13 cellular contexts compared by ENCODE assay signal in genomic region chr13:112670118-112670517, GRCh38. TPM values are rescaled to one million over a fixed set of nuclear protein-coding genes. Genes with fewer than 3 reads are reported as not detected.
DNase-seq lines count a peak whose midpoint lies in the region; ATAC-seq and TF ChIP-seq lines count a peak whose summit lies in the region.
"Had no signal": no experiment of that assay in that cellular context is flagged by ENCODE, and none has a peak within 500 bp of the region (broad histone marks: within the 10 kb centered on the region; RNA-seq: fewer than 3 reads in every experiment).

No MANE protein-coding gene starts in this region.

- no peaks in the 10 kb centered on the region for H3K9me3 ChIP-seq in upper lobe of right lung

- DNase-seq in glutamatergic neuron (peak; percentile 36), upper lobe of right lung (peak; percentile 43), foreskin keratinocyte (no peak), GM20000 (ENCODE audit: low spot score) (no peak)
- DNase-seq in activated CD8-positive, alpha-beta T cell treated with anti-CD3 and anti-CD28 coated beads for 36 hours, result no peak
- DNase-seq: activated CD4-positive, alpha-beta T cell treated with anti-CD3 and anti-CD28 coated beads, Interleukin-2, amount 10 ng/mL, durations not matched to agents 24 days and 14 days; activated effector memory CD4-positive, alpha-beta T cell treated with Interleukin-2 at 50 U/mL for 16 hours; CD8-positive, alpha-beta memory T cell; NCI-H2029; right cardiac atrium had no signal

- H3K4me1 ChIP-seq in upper lobe of right lung (no peaks in the 10 kb centered on the region), foreskin keratinocyte (no peaks in the 10 kb centered on the region)

- H3K27ac Mint-ChIP-seq in glutamatergic neuron (ENCODE audit: unreplicated experiment), result peak overlapping the region; percentile 96
- H3K27ac Mint-ChIP-seq in activated CD8-positive, alpha-beta T cell treated with anti-CD3 and anti-CD28 coated beads for 36 hours, result no peak overlapping the region
- H3K27ac Mint-ChIP-seq: activated CD4-positive, alpha-beta T cell treated with anti-CD3 and anti-CD28 coated beads, Interleukin-2, amount 10 ng/mL, durations not matched to agents 24 days and 14 days; CD8-positive, alpha-beta memory T cell had no signal

- POLR2A ChIA-PET in activated CD8-positive, alpha-beta T cell treated with anti-CD3 and anti-CD28 coated beads for 36 hours (lab: Charles Lee), result no interaction called here

- peaks cover 7% of the 10 kb centered on the region for H3K27me3 Mint-ChIP-seq in glutamatergic neuron (ENCODE audit: unreplicated experiment)
- peaks cover 5% of the 10 kb centered on the region for H3K27me3 Mint-ChIP-seq in activated CD8-positive, alpha-beta T cell treated with anti-CD3 and anti-CD28 coated beads for 36 hours
- H3K27me3 Mint-ChIP-seq: activated CD4-positive, alpha-beta T cell treated with anti-CD3 and anti-CD28 coated beads, Interleukin-2, amount 10 ng/mL, durations not matched to agents 24 days and 14 days had no signal

- H3K27me3 ChIP-seq in upper lobe of right lung, result no peaks in the 10 kb centered on the region
- peaks cover 8% of the 10 kb centered on the region for H3K27me3 ChIP-seq in foreskin keratinocyte
- H3K27me3 ChIP-seq: cardiac muscle cell had no signal

- CTCF ChIA-PET in activated CD8-positive, alpha-beta T cell treated with anti-CD3 and anti-CD28 coated beads for 36 hours (lab: Charles Lee), result no interaction called here

- H3K27ac ChIP-seq in upper lobe of right lung (no peak overlapping the region), foreskin keratinocyte (no peak overlapping the region)
- H3K27ac ChIP-seq: cardiac muscle cell had no signal

- TF ChIP-seq CTCF in glutamatergic neuron (IDR thresholded peaks at IDR 0.05; ENCODE audit: partially characterized antibody, unreplicated experiment) (no peak), upper lobe of right lung (IDR thresholded peaks at IDR 0.05) (no peak), foreskin keratinocyte (conservative IDR thresholded peaks at IDR 0.05) (no peak), GM20000 (IDR thresholded peaks at IDR 0.05; ENCODE audit: extremely low read depth, missing control alignments) (no peak)
- no peak for TF ChIP-seq CTCF in activated CD8-positive, alpha-beta T cell treated with anti-CD3 and anti-CD28 coated beads for 36 hours (IDR thresholded peaks at IDR 0.05)

- intact Hi-C loops in upper lobe of right lung (cut with DNase I), result no loop called here
- intact Hi-C loops in activated CD8-positive, alpha-beta T cell treated with anti-CD3 and anti-CD28 coated beads for 36 hours (cut with micrococcal nuclease), result no loop called here

- H3K36me3 ChIP-seq in upper lobe of right lung, result no peaks in the 10 kb centered on the region
- H3K36me3 ChIP-seq: cardiac muscle cell had no signal

- peak; percentile 79 for ATAC-seq in GM19395 (IDR thresholded peaks at IDR 0.05; ENCODE audit: unreplicated experiment)
- peak; percentile 90 for ATAC-seq in HG03342 (IDR thresholded peaks at IDR 0.05; ENCODE audit: unreplicated experiment)
- ATAC-seq in upper lobe of right lung, result peak; percentile 58
- ATAC-seq in foreskin keratinocyte, result no peak
- ATAC-seq in activated CD8-positive, alpha-beta T cell treated with anti-CD3 and anti-CD28 coated beads for 36 hours, result no peak
- ATAC-seq: right cardiac atrium had no signal

- peak overlapping the region; percentile 72 for H3K4me3 Mint-ChIP-seq in glutamatergic neuron (ENCODE audit: unreplicated experiment)
- H3K4me3 Mint-ChIP-seq in activated CD8-positive, alpha-beta T cell treated with anti-CD3 and anti-CD28 coated beads for 36 hours, result no peak overlapping the region
- H3K4me3 Mint-ChIP-seq: activated CD4-positive, alpha-beta T cell treated with anti-CD3 and anti-CD28 coated beads, Interleukin-2, amount 10 ng/mL, durations not matched to agents 24 days and 14 days; CD8-positive, alpha-beta memory T cell had no signal

- peaks cover 10% of the 10 kb centered on the region for H3K9me3 Mint-ChIP-seq in glutamatergic neuron (ENCODE audit: unreplicated experiment)
- H3K9me3 Mint-ChIP-seq in activated CD8-positive, alpha-beta T cell treated with anti-CD3 and anti-CD28 coated beads for 36 hours, result no peaks in the 10 kb centered on the region
- H3K9me3 Mint-ChIP-seq: activated CD4-positive, alpha-beta T cell treated with anti-CD3 and anti-CD28 coated beads, Interleukin-2, amount 10 ng/mL, durations not matched to agents 24 days and 14 days; CD8-positive, alpha-beta memory T cell had no signal

- H3K4me3 ChIP-seq in upper lobe of right lung, result no peak overlapping the region
- H3K4me3 ChIP-seq: cardiac muscle cell had no signal

- no peaks in the 10 kb centered on the region for H3K36me3 Mint-ChIP-seq in glutamatergic neuron (ENCODE audit: unreplicated experiment)
- no peaks in the 10 kb centered on the region for H3K36me3 Mint-ChIP-seq in activated CD8-positive, alpha-beta T cell treated with anti-CD3 and anti-CD28 coated beads for 36 hours (ENCODE audit: low read depth)
- H3K36me3 Mint-ChIP-seq: CD8-positive, alpha-beta memory T cell had no signal

- H3K4me1 Mint-ChIP-seq in glutamatergic neuron (ENCODE audit: low read depth, unreplicated experiment), result peaks cover 24% of the 10 kb centered on the region
- peaks cover 14% of the 10 kb centered on the region for H3K4me1 Mint-ChIP-seq in activated CD8-positive, alpha-beta T cell treated with anti-CD3 and anti-CD28 coated beads for 36 hours (ENCODE audit: low read depth)

RNA-seq across cellular contexts. Expression of gene ATP11A, which starts 19.7 kb away (rescaled TPM):
- total RNA-seq in glutamatergic neuron (ENCODE audit: unreplicated experiment), result 127 TPM
- 377 TPM for total RNA-seq in upper lobe of right lung
- total RNA-seq in foreskin keratinocyte, result 11.7 and 13.4 TPM in 2 replicates
- polyA plus RNA-seq in foreskin keratinocyte, result 2.5 and 2.6 TPM in 2 replicates
- 10 to 100 TPM; 28.8 to 30.2 TPM for total RNA-seq in activated CD8-positive, alpha-beta T cell treated with anti-CD3 and anti-CD28 coated beads for 36 hours

Comparison
In these comparisons a context has a peak if more than half of its experiments do, and no peak if none do; other contexts are left out.
1. ATAC-seq: peak in GM19395 (single experiment), HG03342 (single experiment) and upper lobe of right lung (single experiment); none in foreskin keratinocyte (single experiment) and activated CD8-positive, alpha-beta T cell treated with anti-CD3 and anti-CD28 coated beads for 36 hours (single experiment).
2. DNase-seq: peak in glutamatergic neuron (single experiment) and upper lobe of right lung (single experiment); none in foreskin keratinocyte (0 of 2), GM20000 (single experiment) and activated CD8-positive, alpha-beta T cell treated with anti-CD3 and anti-CD28 coated beads for 36 hours (single experiment).